9 cellular contexts compared by ENCODE assay signal in the genomic region with DNA sequence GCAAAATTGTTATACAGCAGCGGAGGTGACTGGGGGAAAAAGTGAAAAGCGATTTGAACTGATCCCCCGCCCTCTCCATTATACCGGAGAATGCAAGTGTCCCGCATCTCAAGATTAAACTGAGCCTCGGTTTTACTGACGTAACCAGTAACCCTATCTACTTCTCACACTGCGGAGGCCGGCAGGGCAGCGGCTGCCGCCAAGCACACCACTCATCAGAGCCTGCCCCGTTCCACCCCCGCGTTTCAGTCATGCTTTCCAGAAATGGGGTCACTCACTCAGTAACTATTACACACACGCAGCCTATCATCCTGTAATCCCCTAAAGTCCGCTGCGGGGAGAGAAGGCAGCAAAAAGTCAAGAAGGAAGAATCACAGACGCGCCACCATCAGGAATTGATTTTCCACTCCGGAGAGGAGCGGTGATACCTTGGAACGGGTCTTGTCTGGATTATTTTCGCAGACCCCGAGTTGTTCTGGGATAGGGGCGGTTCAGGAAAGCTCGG. TPM values are rescaled to one million over a fixed set of nuclear protein-coding genes. Genes with fewer than 3 reads are reported as not detected.
DNase-seq lines count a peak whose midpoint lies in the region; ATAC-seq, FAIRE-seq and TF ChIP-seq lines count a peak whose summit lies in the region.
"Had no signal": no experiment of that assay in that cellular context is flagged by ENCODE, and none has a peak within 500 bp of the region (broad histone marks: within the 10 kb centered on the region; RNA-seq: fewer than 3 reads in every experiment).

No MANE protein-coding gene starts in this region.

- no TSS peak for BruUV-seq in MCF 10A (replicated peaks; lab: Mats Ljungman, UMichigan)

- H3K9me3 Mint-ChIP-seq in MCF 10A (ENCODE audit: unreplicated experiment): no peaks in the 10 kb centered on the region

- TF ChIP-seq CTCF in MCF 10A (IDR thresholded peaks at IDR 0.05; ENCODE audit: unreplicated experiment): no peak

- POLR2A ChIA-PET in MCF 10A (lab: Yijun Ruan, JAX): interaction anchor here (0.7 to 1.0 kb wide), 5 partner anchors 11 to 1144 kb away, joined by 3 read pairs; no protein-coding TSS in a partner anchor

- peaks cover 11% of the 10 kb centered on the region for H3K27me3 Mint-ChIP-seq in MCF 10A (ENCODE audit: insufficient read depth, unreplicated experiment)

- H3K4me3 Mint-ChIP-seq in MCF 10A (ENCODE audit: unreplicated experiment): peak overlapping the region; percentile 81

- DNase-seq in DMS53 treated with DMSO at 0.1 percent for 48 hours (lab: John Stamatoyannopoulos, UW; ENCODE audit: unreplicated experiment): peak; percentile 23
- DNase-seq in Kasumi-1 (lab: John Stamatoyannopoulos, UW): peak; percentile 28 to 35
- peak; percentile 37 for DNase-seq in UCSD-AML1 (lab: John Stamatoyannopoulos, UW; ENCODE audit: unreplicated experiment)
- DNase-seq in MCF 10A (ENCODE audit: unreplicated experiment): peak; percentile 69
- peak; percentile 56 to 67 (median 64) for DNase-seq in stimulated activated CD4-positive, alpha-beta T cell treated with anti-CD3 and anti-CD28 coated beads, Interleukin-12 subunit alpha, Interleukin-12 subunit beta, amount 100 ng/mL, for 48 hours (ENCODE audit: low read depth in 2 of 3, low spot score in 1 of 3)
- DNase-seq in cortex of kidney (lab: John Stamatoyannopoulos, UW): no peak

- H3K4me1 Mint-ChIP-seq in MCF 10A (ENCODE audit: insufficient read depth, unreplicated experiment): peaks cover 8% of the 10 kb centered on the region

- H3K36me3 Mint-ChIP-seq in MCF 10A (ENCODE audit: insufficient read depth, unreplicated experiment): no peaks in the 10 kb centered on the region

- peak; percentile 9 for FAIRE-seq in islet of Langerhans (lab: Jason Lieb, UNC)
- FAIRE-seq: endometrium had no signal

- H3K27ac Mint-ChIP-seq in MCF 10A (ENCODE audit: low read depth, unreplicated experiment): peak overlapping the region; percentile 96

- intact Hi-C loops in MCF 10A (cut with micrococcal nuclease): no loop called here

- CTCF ChIA-PET in MCF 10A (lab: Yijun Ruan, JAX): interaction anchor here (0.6 to 1.0 kb wide), 2 partner anchors 9 to 13 kb away, joined by 3 read pairs; no protein-coding TSS in a partner anchor

- peak; percentile 42 for ATAC-seq in GM21529 (IDR thresholded peaks at IDR 0.05; ENCODE audit: unreplicated experiment)

RNA-seq across cellular contexts. Expression of gene RPS6KA3, which starts 1.4 kb away (rescaled TPM):
- 31.9 and 42.4 TPM in 2 replicates for total RNA-seq in MCF 10A (2022)
